In genomic region chr20:1964659-1965405, GRCh38 we compare ENCODE assay signal across 10 cellular contexts. TPM values are rescaled to one million over a fixed set of nuclear protein-coding genes. Genes with fewer than 3 reads are reported as not detected.
DNase-seq lines count a peak whose midpoint lies in the region; ATAC-seq, FAIRE-seq and TF ChIP-seq lines count a peak whose summit lies in the region.
"Had no signal": no experiment of that assay in that cellular context is flagged by ENCODE, and none has a peak within 500 bp of the region (broad histone marks: within the 10 kb centered on the region; RNA-seq: fewer than 3 reads in every experiment).

No MANE protein-coding gene starts in this region.

- H4K20me1 ChIP-seq in HepG2 (ENCODE audit: insufficient read depth, low read length), result no peaks in the 10 kb centered on the region

- FAIRE-seq in HepG2 (lab: Jason Lieb, UNC), result no peak

- in situ Hi-C loops in HepG2 (cut with HindIII; ENCODE audit: extremely low pct_ligation_motif_present, low pct_unique_long_range_greater_than_20kb), result loop anchor here (5.0 kb wide), 2 partner anchors 127 to 207 kb away; no protein-coding TSS in a partner anchor

- CTCF ChIA-PET in HepG2 (lab: Yijun Ruan, JAX; ENCODE audit: low intra/inter-chr PET ratio, low total read pairs), result interaction anchor here (0.8 to 5.4 kb wide), 5 partner anchors 128 to 487 kb away, joined by 5 to 109 read pairs (median 8); no protein-coding TSS in a partner anchor

- H3K4me3 ChIP-seq in HepG2 (replicated peaks in 1 of 3; ENCODE audit: insufficient read depth in 1 of 3, low read depth in 2 of 3, low read length in 3 of 3), result no peak overlapping the region
- H3K4me3 ChIP-seq in right lobe of liver, result no peak overlapping the region
- H3K4me3 ChIP-seq in kidney epithelial cell (ENCODE audit: low read depth, low read length), result no peak overlapping the region
- peak overlapping the region; percentile 21 for H3K4me3 ChIP-seq in suprapubic skin

- H3K79me2 ChIP-seq in HepG2 (ENCODE audit: insufficient read depth, low read length), result no peaks in the 10 kb centered on the region

- no peak overlapping the region for H3K27ac ChIP-seq in HepG2 (ENCODE audit: extremely low read length, insufficient read depth, low read length)
- H3K27ac ChIP-seq in right lobe of liver, result no peak overlapping the region
- H3K27ac ChIP-seq in suprapubic skin, result no peak overlapping the region

- peak overlapping the region; percentile 32; the same call in 1 of the 2 replicates for H3K4me2 ChIP-seq in HepG2 (ENCODE audit: low read depth, low read length)

- H3K9ac ChIP-seq in HepG2 (ENCODE audit: insufficient read depth, low read depth, low read length), result no peak overlapping the region

- no TSS peak for BruUV-seq in HepG2 (replicated peaks; lab: Mats Ljungman, UMichigan)

- DNase-seq in HepG2 (ENCODE audit: low spot score) (no peak), right lobe of liver (no peak), kidney epithelial cell (ENCODE audit: low read depth) (no peak), suprapubic skin (ENCODE audit: low spot score in 2 of 2) (peak in 1 of 2 donors; percentile 35), T-helper 9 cell (no peak), HPDE6-E6E7 (ENCODE audit: extremely low spot score) (no peak)
- peak; percentile 10 to 19 for DNase-seq in activated CD4-positive, alpha-beta T cell treated with anti-CD3 and anti-CD28 coated beads, Interleukin-2, amount 50 U/mL, for 48 hours

- H3K9me3 ChIP-seq in HepG2 (ENCODE audit: low read length) (no peaks in the 10 kb centered on the region), right lobe of liver (no peaks in the 10 kb centered on the region), suprapubic skin (no peaks in the 10 kb centered on the region)

- H3K36me3 ChIP-seq in HepG2 (replicated peaks in 1 of 2; ENCODE audit: control insufficient read depth in 1 of 2, insufficient read depth in 2 of 2, low read length in 2 of 2) (no peaks in the 10 kb centered on the region), right lobe of liver (no peaks in the 10 kb centered on the region), kidney epithelial cell (ENCODE audit: control insufficient read depth, insufficient read depth, low read length) (no peaks in the 10 kb centered on the region), suprapubic skin (no peaks in the 10 kb centered on the region)

- POLR2A ChIA-PET in HepG2 (lab: Yijun Ruan, JAX), result no interaction called here

- TF ChIP-seq RAD21 in HepG2 (CRISPR knock-in tag; IDR thresholded peaks at IDR 0.05), result no peak

- intact Hi-C loops in HepG2 (cut with micrococcal nuclease; ENCODE audit: unreplicated experiment), result loop anchor here (1.0 to 5.0 kb wide), 5 partner anchors 42 to 1133 kb away; partner anchors contain the start of gene FAM110A
- intact Hi-C loops in right lobe of liver (cut with DNase I), result loop anchor here in 1 of 2 donors (10.0 kb wide), 1 partner anchor 200 kb away; no protein-coding TSS in a partner anchor

- ATAC-seq in HepG2, result no peak
- ATAC-seq in right lobe of liver, result no peak
- ATAC-seq in GM19023 (IDR thresholded peaks at IDR 0.05; ENCODE audit: unreplicated experiment), result no peak

- H3K4me1 ChIP-seq in HepG2 (ENCODE audit: insufficient read depth, low read length) (peaks cover 5% of the 10 kb centered on the region; the same call in 1 of the 2 replicates), right lobe of liver (peaks cover 0 to 8% (median 0%) of the 10 kb centered on the region in 4 donors), suprapubic skin (peaks cover 10% of the 10 kb centered on the region)

- H3K27me3 ChIP-seq in HepG2 (ENCODE audit: control insufficient read depth in 1 of 2, insufficient read depth in 2 of 2, low read length in 2 of 2) (peaks cover 4 to 20% of the 10 kb centered on the region in 2 experiments; a peak in 4 of 5 replicates), right lobe of liver (no peaks in the 10 kb centered on the region), kidney epithelial cell (ENCODE audit: control insufficient read depth, insufficient read depth, low read length) (peaks cover 20% of the 10 kb centered on the region), suprapubic skin (no peaks in the 10 kb centered on the region)

- TF ChIP-seq CTCF in HepG2 (CRISPR knock-in tag; IDR thresholded peaks at IDR 0.05) (no peak), right lobe of liver (IDR thresholded peaks at IDR 0.05) (no peak), kidney epithelial cell (IDR thresholded peaks at IDR 0.05; ENCODE audit: insufficient read depth, low read length, poor library complexity, severe bottlenecking) (peak; percentile 18), suprapubic skin (IDR thresholded peaks at IDR 0.05) (no peak)

- no peak for TF ChIP-seq EP300 in HepG2 (IDR thresholded peaks at IDR 0.05; ENCODE audit: low read depth in 2 of 2, low read length in 2 of 2)
- no peak for TF ChIP-seq EP300 in HepG2 (CRISPR knock-in tag; IDR thresholded peaks at IDR 0.05; ENCODE audit: borderline replicate concordance)
- no peak for TF ChIP-seq EP300 in suprapubic skin (IDR thresholded peaks at IDR 0.05)

- TF ChIP-seq POLR2A in HepG2 (IDR thresholded peaks at IDR 0.05; ENCODE audit: insufficient read depth in 1 of 2, low read depth in 2 of 2, low read length in 2 of 2) (no peak), right lobe of liver (IDR thresholded peaks at IDR 0.05) (no peak), suprapubic skin (IDR thresholded peaks at IDR 0.05) (no peak)

- H2AFZ ChIP-seq in HepG2 (ENCODE audit: low read length), result no peak overlapping the region

- 68% methylated on average over 14 of the region's 14 CpGs for WGBS in HepG2 (ENCODE audit: low lambda C conversion rate)
- WGBS in right lobe of liver (ENCODE audit: insufficient coverage, low coverage, low lambda C conversion rate, missing lambda C conversion rate), result 62% methylated on average over 14 of the region's 14 CpGs
- 60% methylated on average over 14 of the region's 14 CpGs for WGBS in suprapubic skin

TF ChIP-seq in HepG2, 621 proteins besides CTCF, POLR2A, EP300 and RAD21:
- no peak for TF ChIP-seq ZNF709 (CRISPR knock-in tag; IDR thresholded peaks at IDR 0.05)
- TF ChIP-seq FOXJ3 (CRISPR knock-in tag; IDR thresholded peaks at IDR 0.05; ENCODE audit: borderline replicate concordance), result no peak
- no peak for TF ChIP-seq KLF15 (CRISPR knock-in tag; IDR thresholded peaks at IDR 0.05; ENCODE audit: borderline replicate concordance)
- no peak for TF ChIP-seq ZNF737 (CRISPR knock-in tag; IDR thresholded peaks at IDR 0.05; ENCODE audit: borderline replicate concordance)
- TF ChIP-seq, protein P1, sequence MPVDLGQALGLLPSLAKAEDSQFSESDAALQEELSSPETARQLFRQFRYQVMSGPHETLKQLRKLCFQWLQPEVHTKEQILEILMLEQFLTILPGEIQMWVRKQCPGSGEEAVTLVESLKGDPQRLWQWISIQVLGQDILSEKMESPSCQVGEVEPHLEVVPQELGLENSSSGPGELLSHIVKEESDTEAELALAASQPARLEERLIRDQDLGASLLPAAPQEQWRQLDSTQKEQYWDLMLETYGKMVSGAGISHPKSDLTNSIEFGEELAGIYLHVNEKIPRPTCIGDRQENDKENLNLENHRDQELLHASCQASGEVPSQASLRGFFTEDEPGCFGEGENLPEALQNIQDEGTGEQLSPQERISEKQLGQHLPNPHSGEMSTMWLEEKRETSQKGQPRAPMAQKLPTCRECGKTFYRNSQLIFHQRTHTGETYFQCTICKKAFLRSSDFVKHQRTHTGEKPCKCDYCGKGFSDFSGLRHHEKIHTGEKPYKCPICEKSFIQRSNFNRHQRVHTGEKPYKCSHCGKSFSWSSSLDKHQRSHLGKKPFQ (CRISPR knock-in tag; IDR thresholded peaks at IDR 0.05; ENCODE audit: insufficient replicate concordance), result no peak
TF ChIP-seq in HepG2: peak in this region for 0.

RNA-seq across cellular contexts. Expression of gene PDYN, which starts 29.0 kb away (rescaled TPM):
- total RNA-seq in HepG2 (2016; rRNA removed; fragmentation: Illumina TruSeq; extraction: Trizol) (not detected in 2 replicates), right lobe of liver (not detected), kidney epithelial cell (not detected in 2 replicates), suprapubic skin (not detected)
- total RNA-seq in HepG2 (2016; cell fraction: cytosol; rRNA removed; fragmentation: Illumina TruSeq; extraction: Trizol; ENCODE audit: low read depth), result not detected in 2 replicates
- not detected in 2 replicates for total RNA-seq in HepG2 (2016; cell fraction: insoluble cytoplasmic fraction; rRNA removed; fragmentation: Illumina TruSeq; extraction: Trizol)
- total RNA-seq in HepG2 (2016; cell fraction: membrane; rRNA removed; fragmentation: Illumina TruSeq; extraction: Trizol), result not detected in 2 replicates
- total RNA-seq in HepG2 (2016; cell fraction: nucleus; rRNA removed; fragmentation: Illumina TruSeq; extraction: Trizol), result not detected in 2 replicates
- polyA plus RNA-seq in HepG2 (2011; rRNA removed), result not detected in 2 replicates
- not detected in 2 replicates for polyA plus RNA-seq in HepG2 (2011; cell fraction: cytosol; rRNA removed)
- polyA plus RNA-seq in HepG2 (2011; cell fraction: nucleus; rRNA removed), result not detected in 2 replicates
- polyA plus RNA-seq in HepG2 (2012), result not detected in 2 replicates
- not detected in 2 replicates for polyA plus RNA-seq in HepG2 (2016; cell fraction: cytosol; fragmentation: Illumina TruSeq; extraction: Trizol; ENCODE audit: low read depth)
- not detected in 2 replicates for polyA plus RNA-seq in HepG2 (2016; cell fraction: insoluble cytoplasmic fraction; fragmentation: Illumina TruSeq; extraction: Trizol; ENCODE audit: low read depth)
- not detected in 2 replicates for polyA plus RNA-seq in HepG2 (2016; cell fraction: membrane; fragmentation: Illumina TruSeq; extraction: Trizol; ENCODE audit: low read depth)
- polyA plus RNA-seq in HepG2 (2016; cell fraction: nucleus; fragmentation: Illumina TruSeq; extraction: Trizol; ENCODE audit: insufficient read depth, low read depth), result not detected in 2 replicates
- polyA minus RNA-seq in HepG2 (2011; rRNA and poly(A)+ RNA removed; ENCODE audit: low replicate concordance), result not detected in 2 replicates
- polyA minus RNA-seq in HepG2 (2011; cell fraction: cytosol; rRNA and poly(A)+ RNA removed), result not detected in 2 replicates
- polyA minus RNA-seq in HepG2 (2011; cell fraction: nucleus; rRNA and poly(A)+ RNA removed), result not detected in 2 replicates
- total RNA-seq: CD8-positive, alpha-beta memory T cell; LHCN-M2 had no signal
- polyA plus RNA-seq: CD8-positive, alpha-beta memory T cell had no signal

Comparison
In these comparisons a context has a peak if more than half of its experiments do, and no peak if none do; other contexts are left out.
1. DNase-seq: peak in activated CD4-positive, alpha-beta T cell treated with anti-CD3 and anti-CD28 coated beads, Interleukin-2, amount 50 U/mL, for 48 hours (2 of 2); none in HepG2 (single experiment), right lobe of liver (0 of 3), kidney epithelial cell (single experiment), T-helper 9 cell (single experiment) and HPDE6-E6E7 (single experiment).